1 cellular context compared by ENCODE assay signal in the genomic region with DNA sequence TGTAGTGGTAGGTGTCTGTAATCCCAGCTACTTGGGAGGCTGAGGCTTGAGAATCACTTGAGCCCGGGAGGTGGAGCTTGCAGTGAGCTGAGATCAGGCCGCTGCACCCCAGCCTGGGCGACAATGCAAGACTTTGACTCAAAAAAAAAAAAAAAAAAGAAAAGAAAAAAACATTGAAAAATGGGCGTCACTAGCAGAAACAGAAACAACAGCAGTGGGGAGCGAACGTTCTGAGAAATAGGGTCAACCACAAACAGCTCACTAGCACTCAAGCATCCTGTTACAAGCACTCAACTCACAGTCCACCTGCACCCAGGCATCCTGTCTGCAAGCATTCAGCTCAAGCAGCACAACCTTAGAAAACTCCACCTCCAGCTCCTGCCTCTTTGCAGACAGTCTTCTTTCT.
A peak's percentile ranks its signal among the peaks of the same experiment; 100 is the strongest.
TF ChIP-seq lines count a peak whose summit lies in the region.

No MANE protein-coding gene starts in this region.

TF ChIP-seq in GM12878, 131 proteins besides CTCF, POLR2A, EP300 and RAD21 (continued from another document and continues in another):
- TF ChIP-seq, protein P1, sequence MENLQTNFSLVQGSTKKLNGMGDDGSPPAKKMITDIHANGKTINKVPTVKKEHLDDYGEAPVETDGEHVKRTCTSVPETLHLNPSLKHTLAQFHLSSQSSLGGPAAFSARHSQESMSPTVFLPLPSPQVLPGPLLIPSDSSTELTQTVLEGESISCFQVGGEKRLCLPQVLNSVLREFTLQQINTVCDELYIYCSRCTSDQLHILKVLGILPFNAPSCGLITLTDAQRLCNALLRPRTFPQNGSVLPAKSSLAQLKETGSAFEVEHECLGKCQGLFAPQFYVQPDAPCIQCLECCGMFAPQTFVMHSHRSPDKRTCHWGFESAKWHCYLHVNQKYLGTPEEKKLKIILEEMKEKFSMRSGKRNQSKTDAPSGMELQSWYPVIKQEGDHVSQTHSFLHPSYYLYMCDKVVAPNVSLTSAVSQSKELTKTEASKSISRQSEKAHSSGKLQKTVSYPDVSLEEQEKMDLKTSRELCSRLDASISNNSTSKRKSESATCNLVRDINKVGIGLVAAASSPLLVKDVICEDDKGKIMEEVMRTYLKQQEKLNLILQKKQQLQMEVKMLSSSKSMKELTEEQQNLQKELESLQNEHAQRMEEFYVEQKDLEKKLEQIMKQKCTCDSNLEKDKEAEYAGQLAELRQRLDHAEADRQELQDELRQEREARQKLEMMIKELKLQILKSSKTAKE (IDR thresholded peaks at IDR 0.05; ENCODE audit: low read depth, poor library complexity, severe bottlenecking) = peak; percentile 77
- 0 out of 2 replicates have a peak, but pooled peaks have one; percentile 36 for TF ChIP-seq IKZF1 (conservative IDR thresholded peaks at IDR 0.05)
- peak; percentile 69 for TF ChIP-seq KLF5 (IDR thresholded peaks at IDR 0.05; ENCODE audit: partially characterized antibody)
- TF ChIP-seq ETV6 (conservative IDR thresholded peaks at IDR 0.05 in 1 of 2, IDR thresholded peaks at IDR 0.05 in 1 of 2; ENCODE audit: borderline replicate concordance in 1 of 2, low read depth in 1 of 2) = peak in 1 of 2 experiments; percentile 42; a peak in 1 of 4 replicates
- no peak for TF ChIP-seq KAT2A (conservative IDR thresholded peaks at IDR 0.05; ENCODE audit: control insufficient read depth, low read depth, low read length)
- peak; percentile 71 for TF ChIP-seq CREB1 (IDR thresholded peaks at IDR 0.05; ENCODE audit: low read depth)
- no peak for TF ChIP-seq SMAD1 (IDR thresholded peaks at IDR 0.05; ENCODE audit: low read depth, partially characterized antibody)
- TF ChIP-seq ZNF622 (IDR thresholded peaks at IDR 0.05) = no peak
- peak; percentile 97 for TF ChIP-seq RUNX3 (IDR thresholded peaks at IDR 0.05; ENCODE audit: low read length)
- TF ChIP-seq, protein P2, sequence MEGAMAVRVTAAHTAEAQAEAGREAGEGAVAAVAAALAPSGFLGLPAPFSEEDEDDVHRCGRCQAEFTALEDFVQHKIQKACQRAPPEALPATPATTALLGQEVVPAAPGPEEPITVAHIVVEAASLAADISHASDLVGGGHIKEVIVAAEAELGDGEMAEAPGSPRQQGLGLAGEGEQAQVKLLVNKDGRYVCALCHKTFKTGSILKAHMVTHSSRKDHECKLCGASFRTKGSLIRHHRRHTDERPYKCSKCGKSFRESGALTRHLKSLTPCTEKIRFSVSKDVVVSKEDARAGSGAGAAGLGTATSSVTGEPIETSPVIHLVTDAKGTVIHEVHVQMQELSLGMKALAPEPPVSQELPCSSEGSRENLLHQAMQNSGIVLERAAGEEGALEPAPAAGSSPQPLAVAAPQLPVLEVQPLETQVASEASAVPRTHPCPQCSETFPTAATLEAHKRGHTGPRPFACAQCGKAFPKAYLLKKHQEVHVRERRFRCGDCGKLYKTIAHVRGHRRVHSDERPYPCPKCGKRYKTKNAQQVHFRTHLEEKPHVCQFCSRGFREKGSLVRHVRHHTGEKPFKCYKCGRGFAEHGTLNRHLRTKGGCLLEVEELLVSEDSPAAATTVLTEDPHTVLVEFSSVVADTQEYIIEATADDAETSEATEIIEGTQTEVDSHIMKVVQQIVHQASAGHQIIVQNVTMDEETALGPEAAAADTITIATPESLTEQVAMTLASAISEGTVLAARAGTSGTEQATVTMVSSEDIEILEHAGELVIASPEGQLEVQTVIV (IDR thresholded peaks at IDR 0.05; ENCODE audit: borderline replicate concordance, partially characterized antibody) = no peak
- TF ChIP-seq MTA2 (IDR thresholded peaks at IDR 0.05; ENCODE audit: low read depth) = peak; percentile 75; the same call in 1 of the 2 replicates
- no peak for TF ChIP-seq GABPA (IDR thresholded peaks at IDR 0.05; ENCODE audit: low read depth)
- TF ChIP-seq ZBED1 (IDR thresholded peaks at IDR 0.05; ENCODE audit: borderline replicate concordance) = peak; percentile 41; the same call in 1 of the 2 replicates
- TF ChIP-seq CHD4 (IDR thresholded peaks at IDR 0.05) = no peak
- TF ChIP-seq, protein P3, sequence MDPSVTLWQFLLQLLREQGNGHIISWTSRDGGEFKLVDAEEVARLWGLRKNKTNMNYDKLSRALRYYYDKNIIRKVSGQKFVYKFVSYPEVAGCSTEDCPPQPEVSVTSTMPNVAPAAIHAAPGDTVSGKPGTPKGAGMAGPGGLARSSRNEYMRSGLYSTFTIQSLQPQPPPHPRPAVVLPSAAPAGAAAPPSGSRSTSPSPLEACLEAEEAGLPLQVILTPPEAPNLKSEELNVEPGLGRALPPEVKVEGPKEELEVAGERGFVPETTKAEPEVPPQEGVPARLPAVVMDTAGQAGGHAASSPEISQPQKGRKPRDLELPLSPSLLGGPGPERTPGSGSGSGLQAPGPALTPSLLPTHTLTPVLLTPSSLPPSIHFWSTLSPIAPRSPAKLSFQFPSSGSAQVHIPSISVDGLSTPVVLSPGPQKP (IDR thresholded peaks at IDR 0.05; ENCODE audit: low read depth, low read length) = no peak
- TF ChIP-seq BACH1 (IDR thresholded peaks at IDR 0.05; ENCODE audit: borderline replicate concordance) = peak; percentile 76; the same call in 1 of the 2 replicates
- peak; percentile 78 for TF ChIP-seq SMARCA5 (IDR thresholded peaks at IDR 0.05)
- TF ChIP-seq, protein P4, sequence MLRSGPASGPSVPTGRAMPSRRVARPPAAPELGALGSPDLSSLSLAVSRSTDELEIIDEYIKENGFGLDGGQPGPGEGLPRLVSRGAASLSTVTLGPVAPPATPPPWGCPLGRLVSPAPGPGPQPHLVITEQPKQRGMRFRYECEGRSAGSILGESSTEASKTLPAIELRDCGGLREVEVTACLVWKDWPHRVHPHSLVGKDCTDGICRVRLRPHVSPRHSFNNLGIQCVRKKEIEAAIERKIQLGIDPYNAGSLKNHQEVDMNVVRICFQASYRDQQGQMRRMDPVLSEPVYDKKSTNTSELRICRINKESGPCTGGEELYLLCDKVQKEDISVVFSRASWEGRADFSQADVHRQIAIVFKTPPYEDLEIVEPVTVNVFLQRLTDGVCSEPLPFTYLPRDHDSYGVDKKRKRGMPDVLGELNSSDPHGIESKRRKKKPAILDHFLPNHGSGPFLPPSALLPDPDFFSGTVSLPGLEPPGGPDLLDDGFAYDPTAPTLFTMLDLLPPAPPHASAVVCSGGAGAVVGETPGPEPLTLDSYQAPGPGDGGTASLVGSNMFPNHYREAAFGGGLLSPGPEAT (IDR thresholded peaks at IDR 0.05; ENCODE audit: low read depth) = peak; percentile 76
- peak; percentile 67 for TF ChIP-seq CREM (IDR thresholded peaks at IDR 0.05; ENCODE audit: low read depth)
- TF ChIP-seq SREBF2 (IDR thresholded peaks at IDR 0.05; ENCODE audit: low read length) = no peak
- TF ChIP-seq SIN3A (IDR thresholded peaks at IDR 0.05; ENCODE audit: low read depth, low read length) = no peak
- TF ChIP-seq, protein P5, sequence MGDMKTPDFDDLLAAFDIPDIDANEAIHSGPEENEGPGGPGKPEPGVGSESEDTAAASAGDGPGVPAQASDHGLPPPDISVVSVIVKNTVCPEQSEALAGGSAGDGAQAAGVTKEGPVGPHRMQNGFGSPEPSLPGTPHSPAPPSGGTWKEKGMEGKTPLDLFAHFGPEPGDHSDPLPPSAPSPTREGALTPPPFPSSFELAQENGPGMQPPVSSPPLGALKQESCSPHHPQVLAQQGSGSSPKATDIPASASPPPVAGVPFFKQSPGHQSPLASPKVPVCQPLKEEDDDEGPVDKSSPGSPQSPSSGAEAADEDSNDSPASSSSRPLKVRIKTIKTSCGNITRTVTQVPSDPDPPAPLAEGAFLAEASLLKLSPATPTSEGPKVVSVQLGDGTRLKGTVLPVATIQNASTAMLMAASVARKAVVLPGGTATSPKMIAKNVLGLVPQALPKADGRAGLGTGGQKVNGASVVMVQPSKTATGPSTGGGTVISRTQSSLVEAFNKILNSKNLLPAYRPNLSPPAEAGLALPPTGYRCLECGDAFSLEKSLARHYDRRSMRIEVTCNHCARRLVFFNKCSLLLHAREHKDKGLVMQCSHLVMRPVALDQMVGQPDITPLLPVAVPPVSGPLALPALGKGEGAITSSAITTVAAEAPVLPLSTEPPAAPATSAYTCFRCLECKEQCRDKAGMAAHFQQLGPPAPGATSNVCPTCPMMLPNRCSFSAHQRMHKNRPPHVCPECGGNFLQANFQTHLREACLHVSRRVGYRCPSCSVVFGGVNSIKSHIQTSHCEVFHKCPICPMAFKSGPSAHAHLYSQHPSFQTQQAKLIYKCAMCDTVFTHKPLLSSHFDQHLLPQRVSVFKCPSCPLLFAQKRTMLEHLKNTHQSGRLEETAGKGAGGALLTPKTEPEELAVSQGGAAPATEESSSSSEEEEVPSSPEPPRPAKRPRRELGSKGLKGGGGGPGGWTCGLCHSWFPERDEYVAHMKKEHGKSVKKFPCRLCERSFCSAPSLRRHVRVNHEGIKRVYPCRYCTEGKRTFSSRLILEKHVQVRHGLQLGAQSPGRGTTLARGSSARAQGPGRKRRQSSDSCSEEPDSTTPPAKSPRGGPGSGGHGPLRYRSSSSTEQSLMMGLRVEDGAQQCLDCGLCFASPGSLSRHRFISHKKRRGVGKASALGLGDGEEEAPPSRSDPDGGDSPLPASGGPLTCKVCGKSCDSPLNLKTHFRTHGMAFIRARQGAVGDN (IDR thresholded peaks at IDR 0.05) = no peak
- peak; percentile 88; the same call in 1 of the 2 replicates for TF ChIP-seq TCF12 (IDR thresholded peaks at IDR 0.05; ENCODE audit: low read depth, low read length)
- TF ChIP-seq MEF2B (IDR thresholded peaks at IDR 0.05; ENCODE audit: partially characterized antibody, poor library complexity, severe bottlenecking) = peak; percentile 58
- TF ChIP-seq, protein P6, sequence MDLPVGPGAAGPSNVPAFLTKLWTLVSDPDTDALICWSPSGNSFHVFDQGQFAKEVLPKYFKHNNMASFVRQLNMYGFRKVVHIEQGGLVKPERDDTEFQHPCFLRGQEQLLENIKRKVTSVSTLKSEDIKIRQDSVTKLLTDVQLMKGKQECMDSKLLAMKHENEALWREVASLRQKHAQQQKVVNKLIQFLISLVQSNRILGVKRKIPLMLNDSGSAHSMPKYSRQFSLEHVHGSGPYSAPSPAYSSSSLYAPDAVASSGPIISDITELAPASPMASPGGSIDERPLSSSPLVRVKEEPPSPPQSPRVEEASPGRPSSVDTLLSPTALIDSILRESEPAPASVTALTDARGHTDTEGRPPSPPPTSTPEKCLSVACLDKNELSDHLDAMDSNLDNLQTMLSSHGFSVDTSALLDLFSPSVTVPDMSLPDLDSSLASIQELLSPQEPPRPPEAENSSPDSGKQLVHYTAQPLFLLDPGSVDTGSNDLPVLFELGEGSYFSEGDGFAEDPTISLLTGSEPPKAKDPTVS (IDR thresholded peaks at IDR 0.05; ENCODE audit: low read depth, low read length) = 0 out of 2 replicates have a peak, but pooled peaks have one; percentile 42
- TF ChIP-seq PAX5 (IDR thresholded peaks at IDR 0.05; ENCODE audit: borderline replicate concordance, low read depth, low read length) = peak; percentile 62; the same call in 1 of the 2 replicates
- peak; percentile 69; the same call in 1 of the 2 replicates for TF ChIP-seq CBFB (IDR thresholded peaks at IDR 0.05; ENCODE audit: low read depth)
- TF ChIP-seq, protein P7, sequence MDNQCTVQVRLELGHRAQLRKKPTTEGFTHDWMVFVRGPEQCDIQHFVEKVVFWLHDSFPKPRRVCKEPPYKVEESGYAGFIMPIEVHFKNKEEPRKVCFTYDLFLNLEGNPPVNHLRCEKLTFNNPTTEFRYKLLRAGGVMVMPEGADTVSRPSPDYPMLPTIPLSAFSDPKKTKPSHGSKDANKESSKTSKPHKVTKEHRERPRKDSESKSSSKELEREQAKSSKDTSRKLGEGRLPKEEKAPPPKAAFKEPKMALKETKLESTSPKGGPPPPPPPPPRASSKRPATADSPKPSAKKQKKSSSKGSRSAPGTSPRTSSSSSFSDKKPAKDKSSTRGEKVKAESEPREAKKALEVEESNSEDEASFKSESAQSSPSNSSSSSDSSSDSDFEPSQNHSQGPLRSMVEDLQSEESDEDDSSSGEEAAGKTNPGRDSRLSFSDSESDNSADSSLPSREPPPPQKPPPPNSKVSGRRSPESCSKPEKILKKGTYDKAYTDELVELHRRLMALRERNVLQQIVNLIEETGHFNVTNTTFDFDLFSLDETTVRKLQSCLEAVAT (IDR thresholded peaks at IDR 0.05) = peak; percentile 93
- no peak for TF ChIP-seq EZH2 (IDR thresholded peaks at IDR 0.05; ENCODE audit: borderline replicate concordance, control insufficient read depth, low read depth, low read length)
- TF ChIP-seq POLR2AphosphoS5 (IDR thresholded peaks at IDR 0.05; ENCODE audit: low read length) = peak; percentile 65; the same call in 1 of the 2 replicates
- TF ChIP-seq JUNB (IDR thresholded peaks at IDR 0.05) = 0 out of 2 replicates have a peak, but pooled peaks have one; percentile 20
- TF ChIP-seq HDGF (IDR thresholded peaks at IDR 0.05) = peak; percentile 84
- TF ChIP-seq POLR2AphosphoS2 (IDR thresholded peaks at IDR 0.05; ENCODE audit: low read depth, low read length) = 0 out of 2 replicates have a peak, but pooled peaks have one; percentile 35
- peak; percentile 55 for TF ChIP-seq NR2F1 (conservative IDR thresholded peaks at IDR 0.05)
- TF ChIP-seq, protein P8, sequence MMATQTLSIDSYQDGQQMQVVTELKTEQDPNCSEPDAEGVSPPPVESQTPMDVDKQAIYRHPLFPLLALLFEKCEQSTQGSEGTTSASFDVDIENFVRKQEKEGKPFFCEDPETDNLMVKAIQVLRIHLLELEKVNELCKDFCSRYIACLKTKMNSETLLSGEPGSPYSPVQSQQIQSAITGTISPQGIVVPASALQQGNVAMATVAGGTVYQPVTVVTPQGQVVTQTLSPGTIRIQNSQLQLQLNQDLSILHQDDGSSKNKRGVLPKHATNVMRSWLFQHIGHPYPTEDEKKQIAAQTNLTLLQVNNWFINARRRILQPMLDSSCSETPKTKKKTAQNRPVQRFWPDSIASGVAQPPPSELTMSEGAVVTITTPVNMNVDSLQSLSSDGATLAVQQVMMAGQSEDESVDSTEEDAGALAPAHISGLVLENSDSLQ (IDR thresholded peaks at IDR 0.05) = peak; percentile 54; the same call in 1 of the 2 replicates
- no peak for TF ChIP-seq RB1 (IDR thresholded peaks at IDR 0.05; ENCODE audit: borderline replicate concordance)
- peak in 1 of 2 experiments; percentile 7; a peak in 1 of 4 replicates for TF ChIP-seq SRF (IDR thresholded peaks at IDR 0.05; ENCODE audit: low read depth in 2 of 2, low read length in 2 of 2)
- TF ChIP-seq IKZF2 (IDR thresholded peaks at IDR 0.05) = peak; percentile 71 to 78; a peak in 3 of 4 replicates
- peak; percentile 99 for TF ChIP-seq NBN (IDR thresholded peaks at IDR 0.05)
- TF ChIP-seq, protein P9, sequence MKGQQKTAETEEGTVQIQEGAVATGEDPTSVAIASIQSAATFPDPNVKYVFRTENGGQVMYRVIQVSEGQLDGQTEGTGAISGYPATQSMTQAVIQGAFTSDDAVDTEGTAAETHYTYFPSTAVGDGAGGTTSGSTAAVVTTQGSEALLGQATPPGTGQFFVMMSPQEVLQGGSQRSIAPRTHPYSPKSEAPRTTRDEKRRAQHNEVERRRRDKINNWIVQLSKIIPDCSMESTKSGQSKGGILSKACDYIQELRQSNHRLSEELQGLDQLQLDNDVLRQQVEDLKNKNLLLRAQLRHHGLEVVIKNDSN (IDR thresholded peaks at IDR 0.05; ENCODE audit: borderline replicate concordance, extremely low read length, insufficient read depth, low read depth, low read length) = no peak
- peak; percentile 73; the same call in 1 of the 3 replicates for TF ChIP-seq POU2F2 (IDR thresholded peaks at IDR 0.05; ENCODE audit: borderline replicate concordance, low read depth, low read length)
- peak in 1 of 2 experiments; percentile 53; a peak in 2 of 4 replicates for TF ChIP-seq BHLHE40 (IDR thresholded peaks at IDR 0.05; ENCODE audit: borderline replicate concordance in 1 of 2, low read depth in 2 of 2, low read length in 1 of 2)
- no peak for TF ChIP-seq CEBPB (IDR thresholded peaks at IDR 0.05; ENCODE audit: borderline replicate concordance in 1 of 2, low read depth in 2 of 2, low read length in 2 of 2)
- peak; percentile 58; the same call in 1 of the 2 replicates for TF ChIP-seq FOXM1 (IDR thresholded peaks at IDR 0.05; ENCODE audit: low read depth, low read length)
- peak; percentile 89 for TF ChIP-seq ZNF24 (IDR thresholded peaks at IDR 0.05)
